Comparison of ENCODE assay signal across 8 cellular contexts in the genomic region with DNA sequence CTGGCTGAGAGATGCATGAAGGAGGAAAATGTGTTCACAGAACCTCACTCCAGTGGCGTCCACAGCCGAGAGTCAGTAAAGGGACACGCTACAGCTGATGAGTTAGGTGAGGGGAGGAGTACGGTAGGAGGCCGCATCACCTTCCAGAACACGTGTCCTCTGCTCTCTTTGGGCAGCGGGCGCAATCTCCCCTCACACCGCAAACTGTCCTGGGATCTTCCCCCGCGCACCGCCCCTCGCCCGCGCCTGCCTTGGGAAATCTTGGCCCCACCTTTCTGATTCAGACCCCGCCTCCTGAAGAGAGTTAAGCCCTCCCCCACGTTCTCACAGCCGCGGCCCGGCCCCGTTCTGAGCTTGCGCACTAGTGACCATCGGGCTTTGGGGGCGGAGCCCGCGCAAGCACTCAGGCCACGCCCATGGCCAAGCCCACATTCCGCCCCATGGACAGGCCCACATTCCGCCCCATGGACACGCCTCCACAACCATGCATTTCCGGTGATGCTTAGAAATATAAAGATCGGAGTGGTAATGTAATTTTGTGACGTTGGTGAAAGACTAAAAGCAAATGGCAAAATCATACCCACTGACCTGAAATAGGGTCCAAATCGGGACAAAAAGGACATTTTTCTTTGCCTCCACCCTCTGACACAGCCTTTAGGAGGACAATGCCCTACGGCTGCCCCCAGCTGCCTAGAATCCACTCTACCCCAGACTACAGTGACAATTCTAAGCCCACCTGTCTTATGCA. TPM values are rescaled to one million over a fixed set of nuclear protein-coding genes. Genes with fewer than 3 reads are reported as not detected.
DNase-seq lines count a peak whose midpoint lies in the region; ATAC-seq and TF ChIP-seq lines count a peak whose summit lies in the region.

No MANE protein-coding gene starts in this region.

- peak overlapping the region; percentile 57 for H3K4me3 ChIP-seq in rectal smooth muscle tissue (ENCODE audit: low read length)
- H3K4me3 ChIP-seq in vagina, result peak overlapping the region; percentile 26 to 40

- no peak for TF ChIP-seq POLR2A in vagina (IDR thresholded peaks at IDR 0.05)

- DNase-seq in GM13977 (ENCODE audit: low spot score) (peak; percentile 84), NCI-H187 treated with DMSO at 0.1 percent for 48 hours (lab: John Stamatoyannopoulos, UW) (peak; percentile 26), T-helper 9 cell (peak; percentile 83), astrocyte of the hippocampus (ENCODE audit: low read depth, low spot score) (peak; percentile 95), hepatic stellate cell (ENCODE audit: low spot score) (peak; percentile 79), vagina (ENCODE audit: extremely low spot score in 2 of 2) (peak in 1 of 2 donors; percentile 90)

- H3K27me3 ChIP-seq in rectal smooth muscle tissue (ENCODE audit: control insufficient read depth, insufficient read depth, low read length) (peaks cover 2% of the 10 kb centered on the region), vagina (no peaks in the 10 kb centered on the region)

- in situ Hi-C loops in GM13977 (cut with MboI; ENCODE audit: low pct_unique_long_range_greater_than_20kb, low sequenced_read_pairs, unreplicated experiment), result no loop called here

- H3K27ac ChIP-seq in rectal smooth muscle tissue (ENCODE audit: low read depth, low read length) (no peak overlapping the region), vagina (no peak overlapping the region)

- intact Hi-C loops in vagina (cut with DNase I), result no loop called here

- H3K9ac ChIP-seq in rectal smooth muscle tissue (ENCODE audit: low read length), result no peak overlapping the region

- no peaks in the 10 kb centered on the region for H3K4me1 ChIP-seq in rectal smooth muscle tissue (ENCODE audit: control insufficient read depth, insufficient read depth, low read length)
- peaks cover 3% of the 10 kb centered on the region for H3K4me1 ChIP-seq in vagina

- ATAC-seq in HG02938 (IDR thresholded peaks at IDR 0.05; ENCODE audit: unreplicated experiment), result peak; percentile 83

- no peaks in the 10 kb centered on the region for H3K36me3 ChIP-seq in rectal smooth muscle tissue (ENCODE audit: control insufficient read depth, insufficient read depth, low read length)
- no peaks in the 10 kb centered on the region for H3K36me3 ChIP-seq in vagina

- H3K9me3 ChIP-seq in vagina, result no peaks in the 10 kb centered on the region

- TF ChIP-seq CTCF in GM13977 (IDR thresholded peaks at IDR 0.05; ENCODE audit: extremely low read depth, insufficient read depth, missing control alignments), result no peak
- TF ChIP-seq CTCF in vagina (IDR thresholded peaks at IDR 0.05), result no peak

RNA-seq across cellular contexts. Expression of gene SMIM10, which starts 13.3 kb away (rescaled TPM):
- total RNA-seq in vagina, result 13.8 TPM

RNA-seq across cellular contexts. Expression of gene RTL8B, which starts 18.3 kb away (rescaled TPM):
- 12.0 TPM for total RNA-seq in vagina

RNA-seq across cellular contexts. Expression of gene RTL8C, which starts 28.1 kb away (rescaled TPM):
- 93.5 TPM for total RNA-seq in vagina

RNA-seq across cellular contexts. Expression of gene RTL8A, which starts 47.9 kb away (rescaled TPM):
- total RNA-seq in vagina, result 36.1 TPM
